Comparison of ENCODE assay signal across 8 cellular contexts in genomic region chr16:27748868-27749546, GRCh38.
DNase-seq lines count a peak whose midpoint lies in the region; ATAC-seq and TF ChIP-seq lines count a peak whose summit lies in the region.

No MANE protein-coding gene starts in this region.

- ATAC-seq in left ventricle myocardium superior: peak; percentile 68
- ATAC-seq in HG02973 (IDR thresholded peaks at IDR 0.05; ENCODE audit: unreplicated experiment): no peak
- ATAC-seq in HG02885 (IDR thresholded peaks at IDR 0.05; ENCODE audit: poor library complexity, unreplicated experiment): no peak

- no peak overlapping the region for H3K4me3 ChIP-seq in AG10803 (ENCODE audit: low read length)

- DNase-seq in AG10803 (ENCODE audit: low read depth): peak; percentile 88
- peak; percentile 66 for DNase-seq in GM10248 (ENCODE audit: extremely low spot score)
- peak; percentile 30 for DNase-seq in NCI-H2171 (lab: John Stamatoyannopoulos, UW)
- peak; percentile 9 for DNase-seq in activated gamma-delta T cell treated with anti-CD3 and anti-CD28 coated beads, Interleukin-2, amount 50 U/mL, for 16 hours (ENCODE audit: low read depth)
- no peak for DNase-seq in left ventricle myocardium superior
- DNase-seq in stimulated activated CD4-positive, alpha-beta T cell treated with anti-CD3 and anti-CD28 coated beads, Interleukin-4, amount 100 ng/mL, for 24 hours: peak; percentile 16

- intact Hi-C loops in left ventricle myocardium superior (cut with micrococcal nuclease): no loop called here

- CTCF ChIA-PET in GM10248 (lab: Yijun Ruan, JAX): interaction anchor here (1.0 to 1.4 kb wide), 2 partner anchors 9 to 24 kb away, joined by 3 read pairs; no protein-coding TSS in a partner anchor

- POLR2A ChIA-PET in GM10248 (lab: Yijun Ruan, JAX): no interaction called here

- TF ChIP-seq CTCF in AG10803 (conservative IDR thresholded peaks at IDR 0.05; ENCODE audit: low read length) (peak; percentile 46), GM10248 (IDR thresholded peaks at IDR 0.05; ENCODE audit: control extremely low read depth, extremely low read depth, low read depth, missing control alignments) (no peak)
